Comparison of ENCODE assay signal across 12 cellular contexts in genomic region chr5:160083012-160083436, GRCh38. TPM values are rescaled to one million over a fixed set of nuclear protein-coding genes. Genes with fewer than 3 reads are reported as not detected.
DNase-seq lines count a peak whose midpoint lies in the region; TF ChIP-seq lines count a peak whose summit lies in the region.
"Had no signal": no experiment of that assay in that cellular context is flagged by ENCODE, and none has a peak within 500 bp of the region (broad histone marks: within the 10 kb centered on the region; RNA-seq: fewer than 3 reads in every experiment).

No MANE protein-coding gene starts in this region.

- TF ChIP-seq CTCF in spleen (IDR thresholded peaks at IDR 0.05 in 8 of 11, conservative IDR thresholded peaks at IDR 0.05 in 3 of 11), result no peak

- H3K36me3 ChIP-seq in iPS-20b (ENCODE audit: insufficient read depth, low read depth, low read length) (peaks cover 19% of the 10 kb centered on the region), spleen (peaks cover 0 to 23% (median under 1%) of the 10 kb centered on the region in 6 donors)

- H3K27me3 ChIP-seq in iPS-20b (ENCODE audit: insufficient read depth, low read length) (no peaks in the 10 kb centered on the region), spleen (replicated peaks in 1 of 7) (no peaks in the 10 kb centered on the region)
- H3K27me3 ChIP-seq: gastrocnemius medialis, tibial nerve had no signal

- intact Hi-C loops in spleen (cut with DNase I; ENCODE audit: low total_unique reads), result loop anchor here (5.0 kb wide), 1 partner anchor 264 kb away; no protein-coding TSS in a partner anchor

- H3K4me1 ChIP-seq in iPS-20b (ENCODE audit: insufficient read depth, low read length) (peaks cover 14% of the 10 kb centered on the region), spleen (peaks cover 0 to 8% (median 2%) of the 10 kb centered on the region in 6 donors)
- H3K4me1 ChIP-seq: gastrocnemius medialis had no signal

- DNase-seq in A172 (ENCODE audit: low spot score) (peak; percentile 93), HK-2 (ENCODE audit: unreplicated experiment) (peak; percentile 10), astrocyte of the hippocampus (ENCODE audit: low read depth, low spot score) (peak; percentile 84), NCI-H748 treated with DMSO at 0.1 percent for 48 hours (lab: John Stamatoyannopoulos, UW) (no peak), SIG-M5 treated with dmso at 0.1 percent for 504 hours (lab: John Stamatoyannopoulos, UW; ENCODE audit: unreplicated experiment) (no peak), spleen (no peak)
- DNase-seq in stimulated activated CD8-positive, alpha-beta memory T cell treated with anti-CD3 and anti-CD28 coated beads, Interleukin-4, amount 100 ng/mL, for 48 hours, result no peak
- DNase-seq: gastrocnemius medialis; MM.1S; stimulated activated CD4-positive, alpha-beta T cell treated with anti-CD3 and anti-CD28 coated beads, Interleukin-2, amount 100 ng/mL, for 24 hours had no signal

- H3K4me3 ChIP-seq in iPS-20b (ENCODE audit: low read length) (no peak overlapping the region), spleen (no peak overlapping the region)
- H3K4me3 ChIP-seq: gastrocnemius medialis, tibial nerve had no signal

- WGBS in spleen, 5 donors, result 67 to 95% (median 76%) methylated on average over 2 of the region's 2 CpGs

- H3K9me3 ChIP-seq in iPS-20b (ENCODE audit: insufficient read depth, low read depth, low read length) (no peaks in the 10 kb centered on the region), spleen (no peaks in the 10 kb centered on the region)
- H3K9me3 ChIP-seq: gastrocnemius medialis, tibial nerve had no signal

- peak overlapping the region; percentile 23; the same call in 1 of the 2 replicates for H3K9ac ChIP-seq in iPS-20b (ENCODE audit: low read depth, low read length)

- H3K27ac ChIP-seq in iPS-20b (ENCODE audit: low read length) (peak overlapping the region; percentile 25), spleen (peak overlapping the region in 2 of 8 donors; percentile 8 to 41)
- H3K27ac ChIP-seq: gastrocnemius medialis, tibial nerve had no signal

- TF ChIP-seq POLR2A in spleen (IDR thresholded peaks at IDR 0.05), result no peak

RNA-seq across cellular contexts. Expression of gene PWWP2A, which starts 36.2 kb away (rescaled TPM):
- total RNA-seq in A172 (2014; rRNA removed; shearing (Covaris generic)), result 17.7 and 21.0 TPM in 2 replicates
- 10 to 100 TPM; 24.9 to 36.7 (median 29.4) TPM for total RNA-seq in spleen
- 10 to 100 TPM in 2 of 3 donors, 1 to 10 TPM in 1; 8.5 to 12.0 (median 10.7) TPM for polyA plus RNA-seq in spleen

Comparison
In these comparisons a context has a peak if more than half of its experiments do, and no peak if none do; other contexts are left out.
1. DNase-seq: peak in A172 (single experiment), HK-2 (single experiment) and astrocyte of the hippocampus (single experiment); none in NCI-H748 treated with DMSO at 0.1 percent for 48 hours (single experiment), SIG-M5 treated with dmso at 0.1 percent for 504 hours (single experiment), stimulated activated CD8-positive, alpha-beta memory T cell treated with anti-CD3 and anti-CD28 coated beads, Interleukin-4, amount 100 ng/mL, for 48 hours (single experiment) and spleen (single experiment).